ENCODE assay signal across 30 cellular contexts in the genomic region with DNA sequence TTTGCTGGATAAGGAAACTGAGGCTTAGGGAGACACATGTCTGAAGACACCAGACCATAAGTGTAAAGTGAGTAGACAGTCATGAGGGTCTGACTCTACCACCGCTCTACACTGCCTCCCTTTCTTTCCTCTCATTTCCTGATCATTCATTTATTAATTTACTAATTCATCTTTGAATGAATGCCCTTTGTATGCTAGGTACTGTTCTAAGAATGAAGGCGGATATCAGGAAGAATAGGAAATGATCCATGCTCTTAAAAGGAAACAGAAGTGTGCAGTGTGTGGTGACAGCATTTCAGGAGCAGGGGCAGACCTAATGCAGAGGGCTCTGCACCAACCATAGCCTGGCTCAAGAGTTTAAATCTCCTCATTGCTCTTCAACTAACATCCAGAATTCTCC.
"Had no signal": no experiment of that assay in that cellular context is flagged by ENCODE, and none has a peak within 500 bp of the region (broad histone marks: within the 10 kb centered on the region; RNA-seq: fewer than 3 reads in every experiment).

No MANE protein-coding gene starts in this region.

- H3K4me3 ChIP-seq: adrenal gland, body of pancreas, esophagus muscularis mucosa, gastroesophageal sphincter had no signal

- H3K9me3 Mint-ChIP-seq: activated CD4-positive, alpha-beta memory T cell treated with anti-CD3 and anti-CD28 coated beads for 36 hours; activated CD4-positive, alpha-beta T cell treated with anti-CD3 and anti-CD28 coated beads, Interleukin-2, amount 10 ng/mL, durations not matched to agents 24 days and 14 days; activated naive CD4-positive, alpha-beta T cell treated with anti-CD3 and anti-CD28 coated beads for 36 hours; activated naive CD4-positive, alpha-beta T cell treated with anti-CD3 and anti-CD28 coated beads, Interleukin-2, amount 50 U/mL, for 24 hours; activated naive CD8-positive, alpha-beta T cell treated with anti-CD3 and anti-CD28 coated beads for 36 hours; activated naive CD8-positive, alpha-beta T cell treated with anti-CD3 and anti-CD28 coated beads, Interleukin-2, amount 50 U/mL, for 24 hours; activated T-helper 1 cell treated with anti-CD3 and anti-CD28 coated beads, Interleukin-12 subunit alpha, Interleukin-12 subunit beta, Interleukin-2, Interleukin-4 antibody, amounts not matched to agents 30 ng/mL and 10 ng/mL and 1 ng/mL, durations not matched to agents 14 hours and 24 hours and 36 hours; activated T-helper 2 cell treated with anti-CD3 and anti-CD28 coated beads, Interferon-gamma antibody, Interleukin-2, Interleukin-4, amounts not matched to agents 10 μg/mL and 5 μg/mL and 100 μg/mL, durations not matched to agents 14 hours and 24 hours and 36 hours had no signal

- FAIRE-seq: colon, endometrium had no signal

- H3K27ac Mint-ChIP-seq: activated CD4-positive, alpha-beta memory T cell treated with anti-CD3 and anti-CD28 coated beads for 36 hours; activated CD4-positive, alpha-beta T cell treated with anti-CD3 and anti-CD28 coated beads for 36 hours; activated CD4-positive, alpha-beta T cell treated with anti-CD3 and anti-CD28 coated beads, Interleukin-2, amount 10 ng/mL, durations not matched to agents 24 days and 14 days; activated CD8-positive, alpha-beta memory T cell treated with anti-CD3 and anti-CD28 coated beads, Interleukin-2, amount 10 ng/mL, durations not matched to agents 7 days and 5 days; activated CD8-positive, alpha-beta T cell treated with anti-CD3 and anti-CD28 coated beads, Interleukin-2, amount 10 ng/mL, durations not matched to agents 7 days and 5 days; activated naive CD4-positive, alpha-beta T cell treated with anti-CD3 and anti-CD28 coated beads for 36 hours; activated naive CD4-positive, alpha-beta T cell treated with anti-CD3 and anti-CD28 coated beads, Interleukin-2, amount 50 U/mL, for 24 hours; activated naive CD8-positive, alpha-beta T cell treated with anti-CD3 and anti-CD28 coated beads for 36 hours; activated naive CD8-positive, alpha-beta T cell treated with anti-CD3 and anti-CD28 coated beads, Interleukin-2, amount 50 U/mL, for 24 hours; activated T-helper 1 cell treated with anti-CD3 and anti-CD28 coated beads, Interleukin-12 subunit alpha, Interleukin-12 subunit beta, Interleukin-2, Interleukin-4 antibody, amounts not matched to agents 30 ng/mL and 10 ng/mL and 1 ng/mL, durations not matched to agents 14 hours and 24 hours and 36 hours; activated T-helper 2 cell treated with anti-CD3 and anti-CD28 coated beads, Interferon-gamma antibody, Interleukin-2, Interleukin-4, amounts not matched to agents 10 μg/mL and 5 μg/mL and 100 μg/mL, durations not matched to agents 14 hours and 24 hours and 36 hours had no signal

- H3K36me3 Mint-ChIP-seq: activated CD4-positive, alpha-beta memory T cell treated with anti-CD3 and anti-CD28 coated beads for 36 hours; activated CD8-positive, alpha-beta memory T cell treated with anti-CD3 and anti-CD28 coated beads, Interleukin-2, amount 10 ng/mL, durations not matched to agents 7 days and 5 days; activated naive CD4-positive, alpha-beta T cell treated with anti-CD3 and anti-CD28 coated beads, Interleukin-2, amount 50 U/mL, for 24 hours; activated naive CD8-positive, alpha-beta T cell treated with anti-CD3 and anti-CD28 coated beads for 36 hours had no signal

- DNase-seq: activated CD4-positive, alpha-beta memory T cell treated with anti-CD3 and anti-CD28 coated beads for 36 hours; activated CD4-positive, alpha-beta T cell treated with anti-CD3 and anti-CD28 coated beads for 36 hours; activated CD4-positive, alpha-beta T cell treated with anti-CD3 and anti-CD28 coated beads, Interleukin-2, amount 10 ng/mL, durations not matched to agents 24 days and 14 days; activated CD4-positive, CD25-positive, alpha-beta regulatory T cell; activated CD4-positive, CD25-positive, alpha-beta regulatory T cell treated with anti-CD3 and anti-CD28 coated beads, Interleukin-2, amount 50 U/mL, for 72 hours; activated CD8-positive, alpha-beta memory T cell treated with anti-CD3 and anti-CD28 coated beads, Interleukin-2, amount 10 ng/mL, durations not matched to agents 7 days and 5 days; activated CD8-positive, alpha-beta memory T cell treated with anti-CD3 and anti-CD28 coated beads, Interleukin-2, amount 50 U/mL, for 4 hours; activated CD8-positive, alpha-beta T cell treated with anti-CD3 and anti-CD28 coated beads, Interleukin-2, amount 10 ng/mL, durations not matched to agents 7 days and 5 days; activated effector memory CD4-positive, alpha-beta T cell treated with anti-CD3 and anti-CD28 coated beads, Interleukin-2, amount 50 U/mL, for 16 hours; activated naive CD4-positive, alpha-beta T cell treated with anti-CD3 and anti-CD28 coated beads for 36 hours; activated naive CD8-positive, alpha-beta T cell treated with anti-CD3 and anti-CD28 coated beads for 36 hours; activated naive CD8-positive, alpha-beta T cell treated with anti-CD3 and anti-CD28 coated beads, Interleukin-2, amount 50 U/mL, for 24 hours; activated T-cell treated with anti-CD3 and anti-CD28 coated beads, Interleukin-2, amount 50 U/mL, for 1 hour; activated T-cell treated with anti-CD3 and anti-CD28 coated beads, Interleukin-2, amount 50 U/mL, for 48 hours; adrenal gland; amygdala; aorta; body of pancreas; caudate nucleus; cortex of kidney; effector CD8-positive, alpha-beta T cell; foreskin keratinocyte; T-helper 2 cell had no signal

- H3K27ac ChIP-seq: adrenal gland, body of pancreas, esophagus muscularis mucosa, foreskin keratinocyte, gastroesophageal sphincter had no signal

- ATAC-seq: activated CD4-positive, alpha-beta T cell treated with anti-CD3 and anti-CD28 coated beads for 36 hours; activated CD8-positive, alpha-beta memory T cell treated with anti-CD3 and anti-CD28 coated beads, Interleukin-2, amount 10 ng/mL, durations not matched to agents 7 days and 5 days; activated CD8-positive, alpha-beta T cell treated with anti-CD3 and anti-CD28 coated beads, Interleukin-2, amount 10 ng/mL, durations not matched to agents 7 days and 5 days; activated naive CD8-positive, alpha-beta T cell treated with anti-CD3 and anti-CD28 coated beads, Interleukin-2, amount 50 U/mL, for 24 hours; body of pancreas; foreskin keratinocyte; gastroesophageal sphincter had no signal

- H3K4me3 Mint-ChIP-seq: activated CD4-positive, alpha-beta memory T cell treated with anti-CD3 and anti-CD28 coated beads for 36 hours; activated CD4-positive, alpha-beta T cell treated with anti-CD3 and anti-CD28 coated beads for 36 hours; activated CD4-positive, alpha-beta T cell treated with anti-CD3 and anti-CD28 coated beads, Interleukin-2, amount 10 ng/mL, durations not matched to agents 24 days and 14 days; activated CD8-positive, alpha-beta memory T cell treated with anti-CD3 and anti-CD28 coated beads, Interleukin-2, amount 10 ng/mL, durations not matched to agents 7 days and 5 days; activated CD8-positive, alpha-beta T cell treated with anti-CD3 and anti-CD28 coated beads, Interleukin-2, amount 10 ng/mL, durations not matched to agents 7 days and 5 days; activated naive CD4-positive, alpha-beta T cell treated with anti-CD3 and anti-CD28 coated beads for 36 hours; activated naive CD4-positive, alpha-beta T cell treated with anti-CD3 and anti-CD28 coated beads, Interleukin-2, amount 50 U/mL, for 24 hours; activated naive CD8-positive, alpha-beta T cell treated with anti-CD3 and anti-CD28 coated beads for 36 hours; activated naive CD8-positive, alpha-beta T cell treated with anti-CD3 and anti-CD28 coated beads, Interleukin-2, amount 50 U/mL, for 24 hours; activated T-helper 1 cell treated with anti-CD3 and anti-CD28 coated beads, Interleukin-12 subunit alpha, Interleukin-12 subunit beta, Interleukin-2, Interleukin-4 antibody, amounts not matched to agents 30 ng/mL and 10 ng/mL and 1 ng/mL, durations not matched to agents 14 hours and 24 hours and 36 hours had no signal

- H3K36me3 ChIP-seq: adrenal gland, esophagus muscularis mucosa, gastroesophageal sphincter had no signal

- H3K27me3 ChIP-seq: adrenal gland, body of pancreas, esophagus muscularis mucosa, foreskin keratinocyte, gastroesophageal sphincter had no signal

- H3K4me1 ChIP-seq: adrenal gland, body of pancreas had no signal

- H3K4me1 Mint-ChIP-seq: activated naive CD4-positive, alpha-beta T cell treated with anti-CD3 and anti-CD28 coated beads, Interleukin-2, amount 50 U/mL, for 24 hours; activated naive CD8-positive, alpha-beta T cell treated with anti-CD3 and anti-CD28 coated beads for 36 hours; activated naive CD8-positive, alpha-beta T cell treated with anti-CD3 and anti-CD28 coated beads, Interleukin-2, amount 50 U/mL, for 24 hours had no signal

- H3K9me3 ChIP-seq: adrenal gland, body of pancreas, esophagus muscularis mucosa, gastroesophageal sphincter had no signal
